In genomic region chr2:134120718-134121630, GRCh38 we compare ENCODE assay signal across 1 cellular context.
TF ChIP-seq lines count a peak whose summit lies in the region.

No MANE protein-coding gene starts in this region.

TF ChIP-seq in HepG2, 621 proteins besides CTCF, POLR2A, EP300 and RAD21 (continued from another document and continues in another):
- TF ChIP-seq, protein P1, sequence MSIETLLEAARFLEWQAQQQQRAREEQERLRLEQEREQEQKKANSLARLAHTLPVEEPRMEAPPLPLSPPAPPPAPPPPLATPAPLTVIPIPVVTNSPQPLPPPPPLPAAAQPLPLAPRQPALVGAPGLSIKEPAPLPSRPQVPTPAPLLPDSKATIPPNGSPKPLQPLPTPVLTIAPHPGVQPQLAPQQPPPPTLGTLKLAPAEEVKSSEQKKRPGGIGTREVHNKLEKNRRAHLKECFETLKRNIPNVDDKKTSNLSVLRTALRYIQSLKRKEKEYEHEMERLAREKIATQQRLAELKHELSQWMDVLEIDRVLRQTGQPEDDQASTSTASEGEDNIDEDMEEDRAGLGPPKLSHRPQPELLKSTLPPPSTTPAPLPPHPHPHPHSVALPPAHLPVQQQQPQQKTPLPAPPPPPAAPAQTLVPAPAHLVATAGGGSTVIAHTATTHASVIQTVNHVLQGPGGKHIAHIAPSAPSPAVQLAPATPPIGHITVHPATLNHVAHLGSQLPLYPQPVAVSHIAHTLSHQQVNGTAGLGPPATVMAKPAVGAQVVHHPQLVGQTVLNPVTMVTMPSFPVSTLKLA (IDR thresholded peaks at IDR 0.05): no peak
- TF ChIP-seq ZNF180 (CRISPR knock-in tag; IDR thresholded peaks at IDR 0.05; ENCODE audit: borderline replicate concordance, low read depth): no peak
- no peak for TF ChIP-seq PHF5A (CRISPR knock-in tag; IDR thresholded peaks at IDR 0.05; ENCODE audit: low read depth, unreplicated experiment)
- TF ChIP-seq ZNF720 (CRISPR knock-in tag; IDR thresholded peaks at IDR 0.05): no peak
- no peak for TF ChIP-seq RFX1 (IDR thresholded peaks at IDR 0.05)
- TF ChIP-seq GTF2F1 (IDR thresholded peaks at IDR 0.05; ENCODE audit: low read length): no peak
- no peak for TF ChIP-seq NFIC (IDR thresholded peaks at IDR 0.05; ENCODE audit: low read length)
- TF ChIP-seq ZNF280D (CRISPR knock-in tag; IDR thresholded peaks at IDR 0.05): 0 out of 2 replicates have a peak, but pooled peaks have one; percentile 38
- TF ChIP-seq PHF20 (CRISPR knock-in tag; IDR thresholded peaks at IDR 0.05): no peak; the same call in 1 of the 2 replicates
- 0 out of 2 replicates have a peak, but pooled peaks have one; percentile 41 for TF ChIP-seq SRY (CRISPR knock-in tag; IDR thresholded peaks at IDR 0.05)
- 0 out of 2 replicates have a peak, but pooled peaks have one; percentile 20 for TF ChIP-seq SIN3A (IDR thresholded peaks at IDR 0.05; ENCODE audit: borderline replicate concordance, low read depth, low read length)
- TF ChIP-seq, protein P2, sequence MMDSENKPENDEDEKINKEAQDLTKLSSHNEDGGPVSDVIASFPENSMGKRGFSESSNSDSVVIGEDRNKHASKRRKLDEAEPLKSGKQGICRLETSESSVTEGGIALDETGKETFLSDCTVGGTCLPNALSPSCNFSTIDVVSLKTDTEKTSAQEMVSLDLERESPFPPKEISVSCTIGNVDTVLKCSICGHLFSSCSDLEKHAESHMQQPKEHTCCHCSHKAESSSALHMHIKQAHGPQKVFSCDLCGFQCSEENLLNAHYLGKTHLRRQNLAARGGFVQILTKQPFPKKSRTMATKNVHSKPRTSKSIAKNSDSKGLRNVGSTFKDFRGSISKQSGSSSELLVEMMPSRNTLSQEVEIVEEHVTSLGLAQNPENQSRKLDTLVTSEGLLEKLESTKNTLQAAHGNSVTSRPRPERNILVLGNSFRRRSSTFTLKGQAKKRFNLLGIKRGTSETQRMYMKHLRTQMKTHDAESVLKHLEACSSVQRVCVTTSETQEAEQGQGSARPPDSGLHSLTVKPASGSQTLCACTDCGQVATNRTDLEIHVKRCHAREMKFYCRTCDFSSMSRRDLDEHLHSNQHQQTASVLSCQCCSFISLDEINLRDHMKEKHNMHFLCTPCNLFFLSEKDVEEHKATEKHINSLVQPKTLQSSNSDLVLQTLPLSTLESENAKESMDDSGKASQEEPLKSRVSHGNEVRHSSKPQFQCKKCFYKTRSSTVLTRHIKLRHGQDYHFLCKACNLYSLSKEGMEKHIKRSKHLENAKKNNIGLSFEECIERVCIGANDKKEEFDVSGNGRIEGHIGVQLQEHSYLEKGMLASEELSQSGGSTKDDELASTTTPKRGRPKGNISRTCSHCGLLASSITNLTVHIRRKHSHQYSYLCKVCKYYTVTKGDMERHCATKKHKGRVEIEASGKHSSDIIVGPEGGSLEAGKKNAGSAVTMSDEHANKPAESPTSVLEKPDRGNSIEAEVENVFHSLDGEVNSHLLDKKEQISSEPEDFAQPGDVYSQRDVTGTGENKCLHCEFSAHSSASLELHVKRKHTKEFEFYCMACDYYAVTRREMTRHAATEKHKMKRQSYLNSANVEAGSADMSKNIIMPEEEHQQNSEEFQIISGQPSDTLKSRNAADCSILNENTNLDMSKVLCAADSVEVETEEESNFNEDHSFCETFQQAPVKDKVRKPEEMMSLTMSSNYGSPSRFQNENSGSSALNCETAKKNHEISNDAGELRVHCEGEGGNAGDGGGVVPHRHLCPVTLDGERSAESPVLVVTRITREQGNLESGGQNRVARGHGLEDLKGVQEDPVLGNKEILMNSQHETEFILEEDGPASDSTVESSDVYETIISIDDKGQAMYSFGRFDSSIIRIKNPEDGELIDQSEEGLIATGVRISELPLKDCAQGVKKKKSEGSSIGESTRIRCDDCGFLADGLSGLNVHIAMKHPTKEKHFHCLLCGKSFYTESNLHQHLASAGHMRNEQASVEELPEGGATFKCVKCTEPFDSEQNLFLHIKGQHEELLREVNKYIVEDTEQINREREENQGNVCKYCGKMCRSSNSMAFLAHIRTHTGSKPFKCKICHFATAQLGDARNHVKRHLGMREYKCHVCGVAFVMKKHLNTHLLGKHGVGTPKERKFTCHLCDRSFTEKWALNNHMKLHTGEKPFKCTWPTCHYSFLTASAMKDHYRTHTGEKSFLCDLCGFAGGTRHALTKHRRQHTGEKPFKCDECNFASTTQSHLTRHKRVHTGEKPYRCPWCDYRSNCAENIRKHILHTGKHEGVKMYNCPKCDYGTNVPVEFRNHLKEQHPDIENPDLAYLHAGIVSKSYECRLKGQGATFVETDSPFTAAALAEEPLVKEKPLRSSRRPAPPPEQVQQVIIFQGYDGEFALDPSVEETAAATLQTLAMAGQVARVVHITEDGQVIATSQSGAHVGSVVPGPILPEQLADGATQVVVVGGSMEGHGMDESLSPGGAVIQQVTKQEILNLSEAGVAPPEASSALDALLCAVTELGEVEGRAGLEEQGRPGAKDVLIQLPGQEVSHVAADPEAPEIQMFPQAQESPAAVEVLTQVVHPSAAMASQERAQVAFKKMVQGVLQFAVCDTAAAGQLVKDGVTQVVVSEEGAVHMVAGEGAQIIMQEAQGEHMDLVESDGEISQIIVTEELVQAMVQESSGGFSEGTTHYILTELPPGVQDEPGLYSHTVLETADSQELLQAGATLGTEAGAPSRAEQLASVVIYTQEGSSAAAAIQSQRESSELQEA (CRISPR knock-in tag; IDR thresholded peaks at IDR 0.05; ENCODE audit: not compliant biosample characterization): no peak
- TF ChIP-seq MIER3 (CRISPR knock-in tag; IDR thresholded peaks at IDR 0.05; ENCODE audit: borderline replicate concordance): no peak
- no peak for TF ChIP-seq ZNF367 (CRISPR knock-in tag; IDR thresholded peaks at IDR 0.05; ENCODE audit: borderline replicate concordance)
- peak; percentile 77; the same call in 1 of the 2 replicates for TF ChIP-seq ZNF605 (CRISPR knock-in tag; IDR thresholded peaks at IDR 0.05)
- no peak for TF ChIP-seq ZNF468 (CRISPR knock-in tag; IDR thresholded peaks at IDR 0.05)
- TF ChIP-seq POGK (CRISPR knock-in tag; conservative IDR thresholded peaks at IDR 0.05): peak; percentile 50
- TF ChIP-seq ZFX (CRISPR knock-in tag; IDR thresholded peaks at IDR 0.05; ENCODE audit: low read depth): peak; percentile 94
- TF ChIP-seq ZNF446 (CRISPR knock-in tag; IDR thresholded peaks at IDR 0.05): no peak
- TF ChIP-seq ZSCAN9 (CRISPR knock-in tag; IDR thresholded peaks at IDR 0.05; ENCODE audit: borderline replicate concordance): 0 out of 2 replicates have a peak, but pooled peaks have one; percentile 52
- 0 out of 2 replicates have a peak, but pooled peaks have one; percentile 17 for TF ChIP-seq ZNF503 (CRISPR knock-in tag; IDR thresholded peaks at IDR 0.05)
- TF ChIP-seq ZNF292 (CRISPR knock-in tag; IDR thresholded peaks at IDR 0.05; ENCODE audit: borderline replicate concordance, low read depth): no peak
- 0 out of 2 replicates have a peak, but pooled peaks have one; percentile 69 for TF ChIP-seq ZNF33A (CRISPR knock-in tag; IDR thresholded peaks at IDR 0.05; ENCODE audit: borderline replicate concordance)
- TF ChIP-seq DDIT3 (CRISPR knock-in tag; IDR thresholded peaks at IDR 0.05): no peak
- no peak for TF ChIP-seq TFDP1 (CRISPR knock-in tag; IDR thresholded peaks at IDR 0.05; ENCODE audit: borderline replicate concordance)
- TF ChIP-seq, protein P3, sequence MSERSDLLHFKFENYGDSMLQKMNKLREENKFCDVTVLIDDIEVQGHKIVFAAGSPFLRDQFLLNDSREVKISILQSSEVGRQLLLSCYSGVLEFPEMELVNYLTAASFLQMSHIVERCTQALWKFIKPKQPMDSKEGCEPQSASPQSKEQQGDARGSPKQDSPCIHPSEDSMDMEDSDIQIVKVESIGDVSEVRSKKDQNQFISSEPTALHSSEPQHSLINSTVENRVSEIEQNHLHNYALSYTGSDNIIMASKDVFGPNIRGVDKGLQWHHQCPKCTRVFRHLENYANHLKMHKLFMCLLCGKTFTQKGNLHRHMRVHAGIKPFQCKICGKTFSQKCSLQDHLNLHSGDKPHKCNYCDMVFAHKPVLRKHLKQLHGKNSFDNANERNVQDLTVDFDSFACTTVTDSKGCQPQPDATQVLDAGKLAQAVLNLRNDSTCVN (CRISPR knock-in tag; IDR thresholded peaks at IDR 0.05; ENCODE audit: borderline replicate concordance): no peak
- no peak for TF ChIP-seq ZNF143 (CRISPR knock-in tag; IDR thresholded peaks at IDR 0.05)
- TF ChIP-seq, protein P4, sequence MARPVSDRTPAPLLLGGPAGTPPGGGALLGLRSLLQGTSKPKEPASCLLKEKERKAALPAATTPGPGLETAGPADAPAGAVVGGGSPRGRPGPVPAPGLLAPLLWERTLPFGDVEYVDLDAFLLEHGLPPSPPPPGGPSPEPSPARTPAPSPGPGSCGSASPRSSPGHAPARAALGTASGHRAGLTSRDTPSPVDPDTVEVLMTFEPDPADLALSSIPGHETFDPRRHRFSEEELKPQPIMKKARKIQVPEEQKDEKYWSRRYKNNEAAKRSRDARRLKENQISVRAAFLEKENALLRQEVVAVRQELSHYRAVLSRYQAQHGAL (CRISPR knock-in tag; IDR thresholded peaks at IDR 0.05; ENCODE audit: not compliant biosample characterization): no peak
- TF ChIP-seq SIX1 (CRISPR knock-in tag; IDR thresholded peaks at IDR 0.05; ENCODE audit: borderline replicate concordance): no peak
- no peak; the same call in 1 of the 2 replicates for TF ChIP-seq ZFP41 (CRISPR knock-in tag; IDR thresholded peaks at IDR 0.05; ENCODE audit: borderline replicate concordance)
- no peak; the same call in 1 of the 2 replicates for TF ChIP-seq NFKBIZ (CRISPR knock-in tag; IDR thresholded peaks at IDR 0.05)
- TF ChIP-seq BCL6 (CRISPR knock-in tag; IDR thresholded peaks at IDR 0.05): 0 out of 2 replicates have a peak, but pooled peaks have one; percentile 13
- TF ChIP-seq ZNF282 (IDR thresholded peaks at IDR 0.05; ENCODE audit: partially characterized antibody): no peak
- no peak for TF ChIP-seq GATA4 (IDR thresholded peaks at IDR 0.05; ENCODE audit: borderline replicate concordance, low read depth)
- TF ChIP-seq CEBPG (CRISPR knock-in tag; IDR thresholded peaks at IDR 0.05): no peak
- peak; percentile 55 for TF ChIP-seq SAP130 (CRISPR knock-in tag; IDR thresholded peaks at IDR 0.05; ENCODE audit: low read depth)
- no peak for TF ChIP-seq MIXL1 (CRISPR knock-in tag; IDR thresholded peaks at IDR 0.05)
- TF ChIP-seq ZNF24 (IDR thresholded peaks at IDR 0.05): no peak
- 0 out of 2 replicates have a peak, but pooled peaks have one; percentile 22 for TF ChIP-seq ZNF124 (CRISPR knock-in tag; IDR thresholded peaks at IDR 0.05)
- TF ChIP-seq DMAP1 (CRISPR knock-in tag; IDR thresholded peaks at IDR 0.05): peak; percentile 61; the same call in 1 of the 2 replicates
- TF ChIP-seq XBP1 (CRISPR knock-in tag; IDR thresholded peaks at IDR 0.05): no peak
